Comparison of ENCODE assay signal across 8 cellular contexts in the genomic region with DNA sequence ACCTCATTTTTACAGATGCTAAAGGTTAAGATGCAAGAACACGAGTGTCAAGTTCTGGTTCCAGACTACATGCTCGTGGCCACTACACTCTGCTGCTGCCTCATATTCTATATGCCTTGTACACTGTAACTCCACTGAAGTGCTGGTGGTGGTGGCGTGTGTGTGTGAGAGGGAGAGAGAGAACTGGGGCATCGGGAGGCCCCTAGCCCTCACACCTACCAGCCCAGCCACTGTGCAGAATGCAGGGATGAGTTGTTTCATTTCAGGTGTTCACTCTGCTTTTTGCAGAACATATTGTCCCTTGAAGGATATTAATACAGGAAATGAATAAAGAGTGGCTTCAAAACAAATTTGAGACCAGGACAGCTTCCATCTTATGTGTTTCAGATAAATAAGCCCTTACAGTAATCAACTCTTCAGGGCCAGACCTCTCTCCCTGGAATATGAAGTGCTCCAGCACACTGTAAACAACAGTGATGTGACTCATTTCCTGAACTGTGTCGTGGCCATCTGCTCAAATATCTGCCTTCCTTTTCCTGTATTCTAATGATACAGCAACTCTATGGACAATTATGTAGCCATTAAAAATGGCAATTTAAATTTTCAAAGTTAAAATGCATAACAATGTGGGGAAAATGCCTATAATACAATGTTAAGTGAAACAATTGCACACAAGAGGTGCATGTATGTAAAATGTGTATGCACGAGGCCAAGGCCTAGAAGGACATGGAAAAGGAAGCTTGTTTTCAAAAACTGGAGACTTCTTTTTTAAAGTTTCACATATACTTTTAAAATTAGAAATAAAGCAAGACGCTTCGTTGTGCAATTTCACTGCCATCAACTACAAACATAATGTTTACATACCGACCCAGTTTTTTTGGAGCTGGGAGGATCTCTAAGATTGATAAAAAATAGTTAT.
DNase-seq lines count a peak whose midpoint lies in the region; ATAC-seq and TF ChIP-seq lines count a peak whose summit lies in the region.

No MANE protein-coding gene starts in this region.

- no peaks in the 10 kb centered on the region for H3K4me1 ChIP-seq in OCI-LY7 (ENCODE audit: insufficient read depth, low read length, poor library complexity, severe bottlenecking)

- H3K4me3 ChIP-seq in AG10803 (ENCODE audit: low read length), result no peak overlapping the region
- no peak overlapping the region for H3K4me3 ChIP-seq in OCI-LY7 (ENCODE audit: low read depth, low read length, poor library complexity, severe bottlenecking)

- TF ChIP-seq CTCF in AG10803 (conservative IDR thresholded peaks at IDR 0.05; ENCODE audit: low read length) (no peak), OCI-LY7 (conservative IDR thresholded peaks at IDR 0.05; ENCODE audit: low read length) (no peak)

- no peak for ATAC-seq in activated naive CD4-positive, alpha-beta T cell treated with anti-CD3 and anti-CD28 coated beads, Interleukin-2, amount 50 U/mL, for 72 hours
- no peak for ATAC-seq in GM19035 (IDR thresholded peaks at IDR 0.05; ENCODE audit: unreplicated experiment)

- H3K36me3 ChIP-seq in OCI-LY7 (ENCODE audit: insufficient read depth, low read length), result no peaks in the 10 kb centered on the region

- peak overlapping the region in 1 of 2 donors; percentile 6 for H3K27ac Mint-ChIP-seq in activated naive CD4-positive, alpha-beta T cell treated with anti-CD3 and anti-CD28 coated beads, Interleukin-2, amount 50 U/mL, for 72 hours

- H3K9me3 ChIP-seq in OCI-LY7 (ENCODE audit: low read length), result no peaks in the 10 kb centered on the region

- H3K36me3 Mint-ChIP-seq in activated naive CD4-positive, alpha-beta T cell treated with anti-CD3 and anti-CD28 coated beads, Interleukin-2, amount 50 U/mL, for 72 hours, result no peaks in the 10 kb centered on the region

- H3K9me2 ChIP-seq in OCI-LY7 (ENCODE audit: insufficient read depth, low read length), result no peaks in the 10 kb centered on the region

- no peak overlapping the region for H2AFZ ChIP-seq in OCI-LY7 (ENCODE audit: low read length)

- DNase-seq in AG10803 (ENCODE audit: low read depth) (peak; percentile 68), LoVo (ENCODE audit: low spot score) (peak; percentile 53), SW 1271 (lab: John Stamatoyannopoulos, UW) (peak; percentile 25 to 82), iris pigment epithelial cell (ENCODE audit: low read depth) (peak; percentile 92), OCI-LY7 (ENCODE audit: low spot score) (no peak)
- DNase-seq in activated naive CD4-positive, alpha-beta T cell treated with anti-CD3 and anti-CD28 coated beads, Interleukin-2, amount 50 U/mL, for 72 hours (ENCODE audit: low spot score in 2 of 2), result no peak
- no peak for DNase-seq in stimulated activated CD4-positive, alpha-beta T cell treated with anti-CD3 and anti-CD28 coated beads, Interleukin-12 subunit alpha, Interleukin-12 subunit beta, amount 100 ng/mL, for 4 hours

- H3K4me2 ChIP-seq in OCI-LY7 (ENCODE audit: low read length), result no peak overlapping the region

- no peak overlapping the region for H3K27ac ChIP-seq in OCI-LY7 (ENCODE audit: low read depth, low read length, poor library complexity, severe bottlenecking)

- H3K9me3 Mint-ChIP-seq in activated naive CD4-positive, alpha-beta T cell treated with anti-CD3 and anti-CD28 coated beads, Interleukin-2, amount 50 U/mL, for 72 hours, result no peaks in the 10 kb centered on the region

- CTCF ChIA-PET in OCI-LY7 (lab: Charles Lee; ENCODE audit: unreplicated experiment), result no interaction called here

- BruUV-seq in OCI-LY7 (replicated peaks; lab: Mats Ljungman, UMichigan), result no TSS peak

- POLR2A ChIA-PET in OCI-LY7 (lab: Charles Lee), result no interaction called here

- H4K20me1 ChIP-seq in OCI-LY7 (ENCODE audit: insufficient read depth, low read length), result no peaks in the 10 kb centered on the region

- H3K79me2 ChIP-seq in OCI-LY7 (ENCODE audit: insufficient read depth, low read depth, low read length), result no peaks in the 10 kb centered on the region

- intact Hi-C loops in OCI-LY7 (cut with micrococcal nuclease; ENCODE audit: unreplicated experiment), result no loop called here

Comparison
In these comparisons a context has a peak if more than half of its experiments do, and no peak if none do; other contexts are left out.
1. DNase-seq: peak in AG10803 (single experiment), LoVo (single experiment), SW 1271 (2 of 2) and iris pigment epithelial cell (single experiment); none in OCI-LY7 (single experiment), activated naive CD4-positive, alpha-beta T cell treated with anti-CD3 and anti-CD28 coated beads, Interleukin-2, amount 50 U/mL, for 72 hours (0 of 2) and stimulated activated CD4-positive, alpha-beta T cell treated with anti-CD3 and anti-CD28 coated beads, Interleukin-12 subunit alpha, Interleukin-12 subunit beta, amount 100 ng/mL, for 4 hours (single experiment).